In genomic region chrX:100981498-100981845, GRCh38 we compare ENCODE assay signal across 14 cellular contexts. TPM values are rescaled to one million over a fixed set of nuclear protein-coding genes. Genes with fewer than 3 reads are reported as not detected.
"Had no signal": no experiment of that assay in that cellular context is flagged by ENCODE, and none has a peak within 500 bp of the region (broad histone marks: within the 10 kb centered on the region; RNA-seq: fewer than 3 reads in every experiment).

No MANE protein-coding gene starts in this region.

RNA-seq across cellular contexts. Expression of gene ARL13A, which starts 12.0 kb away (rescaled TPM):
- total RNA-seq: epithelial cell of proximal tubule, esophagus squamous epithelium, gastroesophageal sphincter, left cardiac atrium, left ventricle myocardium inferior, lower lobe of right lung, occipital lobe, psoas muscle, right lobe of liver, subcutaneous adipose tissue, transverse colon, ureter had no signal
- polyA plus RNA-seq: immature natural killer cell, keratinocyte, psoas muscle had no signal

RNA-seq across cellular contexts. Expression of gene XKRX, which starts 52.8 kb away (rescaled TPM):
- total RNA-seq: epithelial cell of proximal tubule, left cardiac atrium, left ventricle myocardium inferior had no signal
- polyA plus RNA-seq: immature natural killer cell had no signal
